Comparison of ENCODE assay signal across 20 cellular contexts in the genomic region with DNA sequence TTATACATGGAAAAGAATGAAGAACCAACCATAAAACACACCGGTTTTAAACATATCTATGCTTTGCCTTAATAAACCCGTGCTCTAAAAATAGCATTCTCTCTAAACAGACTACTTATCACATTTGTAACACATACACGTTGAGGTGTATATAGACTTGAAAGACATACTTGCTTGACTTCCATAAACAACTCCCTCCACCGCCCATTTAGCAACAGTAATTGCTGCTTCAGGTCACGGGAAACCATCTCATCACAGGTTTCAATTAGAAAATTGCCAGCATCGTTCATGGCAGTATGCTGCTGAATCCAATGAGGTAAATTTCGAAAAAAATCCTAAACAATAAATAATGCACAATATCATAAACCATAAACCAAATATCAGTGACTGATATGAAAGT.
DNase-seq lines count a peak whose midpoint lies in the region; ATAC-seq and TF ChIP-seq lines count a peak whose summit lies in the region.
"Had no signal": no experiment of that assay in that cellular context is flagged by ENCODE, and none has a peak within 500 bp of the region (broad histone marks: within the 10 kb centered on the region; RNA-seq: fewer than 3 reads in every experiment).

No MANE protein-coding gene starts in this region.

- no peaks in the 10 kb centered on the region for H4K20me1 ChIP-seq in fibroblast of lung (ENCODE audit: control insufficient read depth, extremely low read depth, insufficient read depth, low read length)

- H2AFZ ChIP-seq in fibroblast of lung (ENCODE audit: low read length) = peak overlapping the region; percentile 86

- peak overlapping the region; percentile 52 for H3K4me3 ChIP-seq in MG63
- H3K4me3 ChIP-seq in fibroblast of lung (replicated peaks in 1 of 4; ENCODE audit: control extremely low read depth in 1 of 4, insufficient read depth in 1 of 4, low read depth in 3 of 4, low read length in 4 of 4) = peak overlapping the region; percentile 21 to 65 (median 37)
- H3K4me3 ChIP-seq in rectal smooth muscle tissue (ENCODE audit: low read length) = peak overlapping the region; percentile 5
- H3K4me3 ChIP-seq in CD8-positive, alpha-beta T cell (ENCODE audit: low read depth, low read length) = no peak overlapping the region

- no peaks in the 10 kb centered on the region for H3K36me3 Mint-ChIP-seq in WTC11
- no peaks in the 10 kb centered on the region for H3K36me3 Mint-ChIP-seq in CD8-positive, alpha-beta T cell
- H3K36me3 Mint-ChIP-seq: activated naive CD4-positive, alpha-beta T cell treated with anti-CD3 and anti-CD28 coated beads, Interleukin-2, amount 50 U/mL, for 24 hours; CD4-positive, CD25-positive, alpha-beta regulatory T cell; memory B cell; stimulated activated naive B cell treated with anti-CD40 and anti-IgM and Interleukin-4, amounts not matched to agents 10 μg/mL and 1 μg/mL and 100 μg/mL, for 72 hours had no signal

- H3K27ac Mint-ChIP-seq in WTC11 = no peak overlapping the region
- no peak overlapping the region for H3K27ac Mint-ChIP-seq in CD8-positive, alpha-beta T cell
- H3K27ac Mint-ChIP-seq: activated CD4-positive, alpha-beta T cell treated with anti-CD3 and anti-CD28 coated beads for 36 hours; activated naive CD4-positive, alpha-beta T cell treated with anti-CD3 and anti-CD28 coated beads, Interleukin-2, amount 50 U/mL, for 24 hours; CD4-positive, CD25-positive, alpha-beta regulatory T cell; memory B cell; stimulated activated naive B cell treated with anti-CD40 and anti-IgM and Interleukin-4, amounts not matched to agents 10 μg/mL and 1 μg/mL and 100 μg/mL, for 72 hours; T-helper 17 cell had no signal

- CTCF ChIA-PET in WTC11 (lab: Charles Lee) = no interaction called here
- CTCF ChIA-PET in CD8-positive, alpha-beta T cell (lab: Charles Lee) = interaction anchor here (1.2 kb wide), 1 partner anchor 10 kb away, joined by 4 read pairs; no protein-coding TSS in a partner anchor

- peak overlapping the region; percentile 53 for H3K4me2 ChIP-seq in fibroblast of lung (ENCODE audit: extremely low read depth, insufficient read depth, low read length)

- H3K4me1 Mint-ChIP-seq in WTC11 = no peaks in the 10 kb centered on the region; the same call in 1 of the 2 replicates
- peaks cover 9% of the 10 kb centered on the region for H3K4me1 Mint-ChIP-seq in CD8-positive, alpha-beta T cell (ENCODE audit: low read depth)
- H3K4me1 Mint-ChIP-seq: memory B cell; stimulated activated naive B cell treated with anti-CD40 and anti-IgM and Interleukin-4, amounts not matched to agents 10 μg/mL and 1 μg/mL and 100 μg/mL, for 72 hours; T-helper 17 cell had no signal

- H3K4me3 Mint-ChIP-seq in WTC11 = no peak overlapping the region
- no peak overlapping the region for H3K4me3 Mint-ChIP-seq in CD8-positive, alpha-beta T cell
- H3K4me3 Mint-ChIP-seq: activated CD4-positive, alpha-beta T cell treated with anti-CD3 and anti-CD28 coated beads for 36 hours; activated naive CD4-positive, alpha-beta T cell treated with anti-CD3 and anti-CD28 coated beads, Interleukin-2, amount 50 U/mL, for 24 hours; CD4-positive, CD25-positive, alpha-beta regulatory T cell; memory B cell; T-helper 17 cell had no signal

- H3K27me3 ChIP-seq in MG63 (no peaks in the 10 kb centered on the region), fibroblast of lung (ENCODE audit: control insufficient read depth, insufficient read depth, low read length) (no peaks in the 10 kb centered on the region), rectal smooth muscle tissue (ENCODE audit: control insufficient read depth, insufficient read depth, low read length) (no peaks in the 10 kb centered on the region)
- no peaks in the 10 kb centered on the region for H3K27me3 ChIP-seq in CD8-positive, alpha-beta T cell (ENCODE audit: insufficient read depth, low read length)
- H3K27me3 ChIP-seq: neutrophil had no signal

- no peak overlapping the region for H3K9ac ChIP-seq in fibroblast of lung (ENCODE audit: insufficient read depth, low read length)
- H3K9ac ChIP-seq in rectal smooth muscle tissue (ENCODE audit: low read length) = no peak overlapping the region

- H3K9me3 ChIP-seq in MG63 = no peaks in the 10 kb centered on the region
- no peaks in the 10 kb centered on the region for H3K9me3 ChIP-seq in fibroblast of lung (ENCODE audit: control insufficient read depth, insufficient read depth, low read depth, low read length)
- H3K9me3 ChIP-seq in CD8-positive, alpha-beta T cell (ENCODE audit: low read length) = no peaks in the 10 kb centered on the region
- H3K9me3 ChIP-seq: neutrophil had no signal

- H3K9me3 Mint-ChIP-seq in WTC11 = no peaks in the 10 kb centered on the region
- no peaks in the 10 kb centered on the region for H3K9me3 Mint-ChIP-seq in CD8-positive, alpha-beta T cell
- H3K9me3 Mint-ChIP-seq: activated naive CD4-positive, alpha-beta T cell treated with anti-CD3 and anti-CD28 coated beads, Interleukin-2, amount 50 U/mL, for 24 hours; CD4-positive, CD25-positive, alpha-beta regulatory T cell; memory B cell; stimulated activated naive B cell treated with anti-CD40 and anti-IgM and Interleukin-4, amounts not matched to agents 10 μg/mL and 1 μg/mL and 100 μg/mL, for 72 hours had no signal

- intact Hi-C loops in CD8-positive, alpha-beta T cell (cut with DNase I, micrococcal nuclease) = no loop called here

- DNase-seq in D341Med (ENCODE audit: low spot score) = peak; percentile 54
- DNase-seq in MG63 = no peak
- DNase-seq in fibroblast of lung (ENCODE audit: low read depth in 2 of 2) = peak in 1 of 2 donors; percentile 30
- DNase-seq in WTC11 (ENCODE audit: low spot score) = no peak
- DNase-seq in CD8-positive, alpha-beta T cell = no peak
- no peak for DNase-seq in NCI-H146 treated with DMSO at 0.1 percent for 48 hours (lab: John Stamatoyannopoulos, UW; ENCODE audit: unreplicated experiment)
- DNase-seq: activated CD4-positive, alpha-beta T cell treated with anti-CD3 and anti-CD28 coated beads for 36 hours; CD4-positive, CD25-positive, alpha-beta regulatory T cell; effector memory CD4-positive, alpha-beta T cell; EL; NCI-H1417 treated with DMSO at 0.1 percent for 48 hours; NCI-H446; RPMI8226; stimulated activated naive B cell treated with anti-CD40 and anti-IgM and Interleukin-4, amounts not matched to agents 10 μg/mL and 1 μg/mL and 100 μg/mL, for 72 hours; T-helper 17 cell had no signal

- H3K36me3 ChIP-seq in MG63 = no peaks in the 10 kb centered on the region
- no peaks in the 10 kb centered on the region for H3K36me3 ChIP-seq in fibroblast of lung (ENCODE audit: control insufficient read depth, insufficient read depth, low read length)
- H3K36me3 ChIP-seq in rectal smooth muscle tissue (ENCODE audit: control insufficient read depth, insufficient read depth, low read length) = no peaks in the 10 kb centered on the region
- no peaks in the 10 kb centered on the region for H3K36me3 ChIP-seq in CD8-positive, alpha-beta T cell (ENCODE audit: insufficient read depth, low read length)

- H3K4me1 ChIP-seq in fibroblast of lung (ENCODE audit: control insufficient read depth, extremely low read depth, insufficient read depth, low read length) (peaks cover 2% of the 10 kb centered on the region), rectal smooth muscle tissue (ENCODE audit: control insufficient read depth, insufficient read depth, low read length) (no peaks in the 10 kb centered on the region)
- H3K4me1 ChIP-seq in CD8-positive, alpha-beta T cell (ENCODE audit: insufficient read depth, low read length) = no peaks in the 10 kb centered on the region

- no peak for ATAC-seq in WTC11
- no peak for ATAC-seq in CD8-positive, alpha-beta T cell
- ATAC-seq: activated CD4-positive, alpha-beta T cell treated with anti-CD3 and anti-CD28 coated beads for 36 hours; HCT116; stimulated activated naive B cell treated with anti-CD40 and anti-IgM and Interleukin-4, amounts not matched to agents 10 μg/mL and 1 μg/mL and 100 μg/mL, for 72 hours; T-helper 17 cell had no signal

- H3K27me3 Mint-ChIP-seq in WTC11 (ENCODE audit: low read depth) = no peaks in the 10 kb centered on the region
- H3K27me3 Mint-ChIP-seq in CD8-positive, alpha-beta T cell (ENCODE audit: low read depth) = peaks cover 7% of the 10 kb centered on the region

- POLR2A ChIA-PET in WTC11 (lab: Charles Lee) = no interaction called here
- POLR2A ChIA-PET in CD8-positive, alpha-beta T cell (lab: Charles Lee) = no interaction called here

- TF ChIP-seq CTCF in fibroblast of lung (conservative IDR thresholded peaks at IDR 0.05 in 1 of 2, IDR thresholded peaks at IDR 0.05 in 1 of 2; ENCODE audit: low read depth in 1 of 2, low read length in 2 of 2) (no peak), WTC11 (IDR thresholded peaks at IDR 0.05) (no peak)
- no peak for TF ChIP-seq CTCF in CD8-positive, alpha-beta T cell (IDR thresholded peaks at IDR 0.05)

- H3K27ac ChIP-seq in fibroblast of lung (ENCODE audit: insufficient read depth, low read length) (peak overlapping the region; percentile 44), rectal smooth muscle tissue (ENCODE audit: low read depth, low read length) (no peak overlapping the region)
- H3K27ac ChIP-seq in CD8-positive, alpha-beta T cell (ENCODE audit: low read depth, low read length) = no peak overlapping the region
- H3K27ac ChIP-seq: neutrophil had no signal

- no peaks in the 10 kb centered on the region for H3K79me2 ChIP-seq in fibroblast of lung (ENCODE audit: control insufficient read depth, insufficient read depth, low read length)

TF ChIP-seq in WTC11, 78 proteins besides CTCF, POLR2A, EP300 and RAD21 (continues in another document):
- TF ChIP-seq TP53 (CRISPR knock-in tag; IDR thresholded peaks at IDR 0.05) = no peak
- TF ChIP-seq, protein P1, sequence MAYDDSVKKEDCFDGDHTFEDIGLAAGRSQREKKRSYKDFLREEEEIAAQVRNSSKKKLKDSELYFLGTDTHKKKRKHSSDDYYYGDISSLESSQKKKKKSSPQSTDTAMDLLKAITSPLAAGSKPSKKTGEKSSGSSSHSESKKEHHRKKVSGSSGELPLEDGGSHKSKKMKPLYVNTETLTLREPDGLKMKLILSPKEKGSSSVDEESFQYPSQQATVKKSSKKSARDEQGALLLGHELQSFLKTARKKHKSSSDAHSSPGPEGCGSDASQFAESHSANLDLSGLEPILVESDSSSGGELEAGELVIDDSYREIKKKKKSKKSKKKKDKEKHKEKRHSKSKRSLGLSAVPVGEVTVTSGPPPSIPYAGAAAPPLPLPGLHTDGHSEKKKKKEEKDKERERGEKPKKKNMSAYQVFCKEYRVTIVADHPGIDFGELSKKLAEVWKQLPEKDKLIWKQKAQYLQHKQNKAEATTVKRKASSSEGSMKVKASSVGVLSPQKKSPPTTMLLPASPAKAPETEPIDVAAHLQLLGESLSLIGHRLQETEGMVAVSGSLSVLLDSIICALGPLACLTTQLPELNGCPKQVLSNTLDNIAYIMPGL (CRISPR knock-in tag; IDR thresholded peaks at IDR 0.05) = no peak
- TF ChIP-seq CREM (CRISPR knock-in tag; IDR thresholded peaks at IDR 0.05) = no peak
- no peak for TF ChIP-seq CBFB (CRISPR knock-in tag; IDR thresholded peaks at IDR 0.05; ENCODE audit: low read depth)
